In the genomic region with DNA sequence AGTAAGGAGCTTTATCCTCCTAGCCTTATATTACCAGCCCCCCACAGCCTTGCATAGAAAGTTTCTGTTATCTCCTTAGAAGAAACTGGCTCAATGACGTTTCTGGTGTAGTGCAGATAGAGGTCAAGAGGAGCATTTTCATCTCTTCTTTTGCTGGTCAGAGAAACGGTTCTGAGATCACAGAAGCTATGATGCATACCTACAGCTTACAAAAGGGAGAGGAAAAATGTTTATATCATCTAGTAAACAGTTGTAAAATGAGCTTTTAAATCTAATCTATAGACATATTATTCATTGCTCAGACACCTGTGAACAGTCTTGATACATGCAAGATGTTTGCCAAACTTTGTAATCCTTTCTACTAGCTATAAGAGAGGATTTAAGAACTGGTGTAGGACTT, we compare ENCODE assay signal across 22 cellular contexts.
DNase-seq lines count a peak whose midpoint lies in the region; FAIRE-seq and TF ChIP-seq lines count a peak whose summit lies in the region.
"Had no signal": no experiment of that assay in that cellular context is flagged by ENCODE, and none has a peak within 500 bp of the region (broad histone marks: within the 10 kb centered on the region; RNA-seq: fewer than 3 reads in every experiment).

No MANE protein-coding gene starts in this region.

- intact Hi-C loops in colonic mucosa (cut with DNase I), result no loop called here

- CTCF ChIA-PET in AG04450 (lab: Charles Lee), result interaction anchor here (1.2 to 1.5 kb wide), 2 partner anchors 11 to 132 kb away, joined by 3 to 13 read pairs; partner anchors contain the start of gene C3orf33

- DNase-seq in AG04450 (ENCODE audit: low read depth, low spot score), result peak; percentile 21
- peak; percentile 47 for DNase-seq in amniotic epithelial cell (ENCODE audit: low read depth)
- DNase-seq in fibroblast of villous mesenchyme (ENCODE audit: low read depth), result peak; percentile 70
- DNase-seq in RCC 7860 (ENCODE audit: low spot score), result no peak
- no peak for DNase-seq in DMS79 (lab: John Stamatoyannopoulos, UW)
- DNase-seq in colonic mucosa, result no peak
- DNase-seq: AML-193; BE2C; CD4-positive, alpha-beta T cell; CD8-positive, alpha-beta memory T cell; DMS 273 treated with DMSO at 0.1 percent for 48 hours; DMS79 treated with DMSO at 0.1 percent for 48 hours; GF-D8; GOT3; HFFc6 had no signal

- H3K4me1 ChIP-seq in colonic mucosa, result no peaks in the 10 kb centered on the region
- H3K4me1 ChIP-seq: BE2C, HAP-1 had no signal

- no peak overlapping the region for H3K9ac ChIP-seq in colonic mucosa (ENCODE audit: low read depth in 2 of 2, low read length in 2 of 2)
- H3K9ac ChIP-seq: BLaER1 treated with 17β-estradiol and CSF1 and Interleukin-3, amounts not matched to agents 10 nM and 100 nM had no signal

- TF ChIP-seq CTCF in AG04450 (IDR thresholded peaks at IDR 0.05; ENCODE audit: low read depth, low read length), result no peak
- TF ChIP-seq CTCF in fibroblast of villous mesenchyme (IDR thresholded peaks at IDR 0.05; ENCODE audit: insufficient read depth, low read depth, low read length), result no peak
- TF ChIP-seq CTCF in colonic mucosa (IDR thresholded peaks at IDR 0.05), result no peak

- POLR2A ChIA-PET in AG04450 (lab: Yijun Ruan, JAX), result interaction anchor here (0.5 kb wide), 1 partner anchor 1141 kb away, joined by 3 read pairs; no protein-coding TSS in a partner anchor

- no peaks in the 10 kb centered on the region for H3K27me3 ChIP-seq in AG04450 (ENCODE audit: control insufficient read depth, insufficient read depth, low read length)
- H3K27me3 ChIP-seq in colonic mucosa, result no peaks in the 10 kb centered on the region
- H3K27me3 ChIP-seq: BE2C; BLaER1 treated with 17β-estradiol and CSF1 and Interleukin-3, amounts not matched to agents 10 nM and 100 nM had no signal

- H3K36me3 ChIP-seq in colonic mucosa, result no peaks in the 10 kb centered on the region

- H3K4me3 ChIP-seq in AG04450 (ENCODE audit: low read depth, low read length) (no peak overlapping the region), fibroblast of villous mesenchyme (ENCODE audit: low read depth, low read length) (no peak overlapping the region), colonic mucosa (no peak overlapping the region)
- H3K4me3 ChIP-seq: BLaER1 treated with 17β-estradiol and CSF1 and Interleukin-3, amounts not matched to agents 10 nM and 100 nM; HAP-1 had no signal

- H3K27ac ChIP-seq in AG04450 (ENCODE audit: low read depth, low read length) (no peak overlapping the region), colonic mucosa (no peak overlapping the region)
- H3K27ac ChIP-seq: 22Rv1; BLaER1 treated with 17β-estradiol and CSF1 and Interleukin-3, amounts not matched to agents 10 nM and 100 nM had no signal

- no peak for FAIRE-seq in RCC 7860 (lab: Jason Lieb, UNC)
- FAIRE-seq: A204.1, D721Med, GM12891, H54 had no signal

- H3K9me3 ChIP-seq in AG04450 (ENCODE audit: control insufficient read depth, insufficient read depth, low read length) (no peaks in the 10 kb centered on the region), colonic mucosa (no peaks in the 10 kb centered on the region)
- H3K9me3 ChIP-seq: BE2C; BLaER1 treated with 17β-estradiol and CSF1 and Interleukin-3, amounts not matched to agents 10 nM and 100 nM; HAP-1 had no signal

Comparison
In these comparisons a context has a peak if more than half of its experiments do, and no peak if none do; other contexts are left out.
1. DNase-seq: peak in AG04450 (single experiment), amniotic epithelial cell (single experiment) and fibroblast of villous mesenchyme (single experiment); none in RCC 7860 (single experiment), DMS79 (single experiment) and colonic mucosa (single experiment).